Comparison of ENCODE assay signal across 6 cellular contexts in the genomic region with DNA sequence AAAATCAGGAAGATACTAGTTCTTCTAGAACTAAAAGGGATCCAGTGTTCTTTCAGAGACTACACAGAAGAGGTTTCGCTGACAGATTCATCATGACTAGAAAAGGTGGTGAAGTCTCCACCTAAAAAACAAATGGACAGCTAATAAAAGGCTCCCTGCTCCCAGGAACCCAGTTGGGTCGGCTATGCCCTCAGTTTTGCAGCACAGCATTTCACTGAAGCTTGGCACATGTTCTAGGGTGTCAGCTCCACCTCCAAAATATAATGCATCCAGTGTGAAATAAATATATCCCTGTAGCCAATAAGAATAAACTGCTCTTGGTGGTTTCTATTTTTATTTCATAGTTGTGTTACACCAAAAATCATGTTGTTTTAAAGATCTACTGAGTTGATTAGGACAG. TPM values are rescaled to one million over a fixed set of nuclear protein-coding genes. Genes with fewer than 3 reads are reported as not detected.
"Had no signal": no experiment of that assay in that cellular context is flagged by ENCODE, and none has a peak within 500 bp of the region (broad histone marks: within the 10 kb centered on the region; RNA-seq: fewer than 3 reads in every experiment).

No MANE protein-coding gene starts in this region.

- FAIRE-seq: GM12878, GM12891, GM18507, GM19239 had no signal

- H3K4me3 ChIP-seq: GM12878 had no signal

- DNase-seq: GDM1, GF-D8 had no signal

RNA-seq across cellular contexts. Expression of a gene that starts 55.0 kb away (rescaled TPM):
- total RNA-seq: GM12878 had no signal
- polyA plus RNA-seq: GM12878 had no signal

RNA-seq across cellular contexts. Expression of a gene that starts 57.9 kb away (rescaled TPM):
- total RNA-seq: GM12878 had no signal
- polyA plus RNA-seq: GM12878 had no signal
